In genomic region chr2:165436559-165436958, GRCh38 we compare ENCODE assay signal across 1 cellular context.
A peak's percentile ranks its signal among the peaks of the same experiment; 100 is the strongest.
TF ChIP-seq lines count a peak whose summit lies in the region.

No MANE protein-coding gene starts in this region.

TF ChIP-seq in GM12878, 131 proteins besides CTCF, POLR2A, EP300 and RAD21 (continued from another document and continues in another):
- TF ChIP-seq NKRF (conservative IDR thresholded peaks at IDR 0.05) (no peak), DPF2 (IDR thresholded peaks at IDR 0.05) (peak; percentile 67), SMARCA5 (IDR thresholded peaks at IDR 0.05) (no peak), MTA3 (IDR thresholded peaks at IDR 0.05; ENCODE audit: borderline replicate concordance, low read length) (no peak), IKZF2 (IDR thresholded peaks at IDR 0.05) (peak; percentile 69 to 83; a peak in 1 of 4 replicates), HDGF (IDR thresholded peaks at IDR 0.05) (no peak), ZNF384 (IDR thresholded peaks at IDR 0.05; ENCODE audit: borderline replicate concordance, low read depth, low read length) (no peak), ZBTB33 (IDR thresholded peaks at IDR 0.05) (no peak), RELB (IDR thresholded peaks at IDR 0.05; ENCODE audit: low read depth) (peak; percentile 66; the same call in 1 of the 2 replicates), RCOR1 (conservative IDR thresholded peaks at IDR 0.05; ENCODE audit: low read depth, low read length) (no peak), SMAD1 (IDR thresholded peaks at IDR 0.05; ENCODE audit: low read depth, partially characterized antibody) (no peak), TCF7 (IDR thresholded peaks at IDR 0.05; ENCODE audit: borderline replicate concordance) (no peak), TCF12 (IDR thresholded peaks at IDR 0.05; ENCODE audit: low read depth, low read length) (no peak), TCF3 (IDR thresholded peaks at IDR 0.05; ENCODE audit: borderline replicate concordance, insufficient read depth, low read depth, low read length) (no peak), EGR1 (IDR thresholded peaks at IDR 0.05; ENCODE audit: borderline replicate concordance in 1 of 2, low read depth in 2 of 2, low read length in 2 of 2) (no peak), HDAC6 (IDR thresholded peaks at IDR 0.05; ENCODE audit: unreplicated experiment) (no peak), POLR2AphosphoS2 (IDR thresholded peaks at IDR 0.05; ENCODE audit: low read depth, low read length) (no peak), ZBTB40 (IDR thresholded peaks at IDR 0.05; ENCODE audit: borderline replicate concordance) (no peak), CUX1 (IDR thresholded peaks at IDR 0.05; ENCODE audit: insufficient replicate concordance, low read depth, low read length) (no peak), GATAD2B (conservative IDR thresholded peaks at IDR 0.05; ENCODE audit: low read depth) (peak; percentile 68; the same call in 1 of the 2 replicates), YY1 (IDR thresholded peaks at IDR 0.05; ENCODE audit: low read depth, low read length) (no peak), WRNIP1 (IDR thresholded peaks at IDR 0.05; ENCODE audit: borderline replicate concordance, low read depth, low read length) (no peak), IRF3 (IDR thresholded peaks at IDR 0.05) (no peak), RBBP5 (conservative IDR thresholded peaks at IDR 0.05) (no peak), CHD2 (IDR thresholded peaks at IDR 0.05; ENCODE audit: borderline replicate concordance, low read depth, low read length) (no peak), E2F4 (IDR thresholded peaks at IDR 0.05; ENCODE audit: low read depth, low read length) (no peak), HDAC2 (IDR thresholded peaks at IDR 0.05) (no peak), ZNF24 (IDR thresholded peaks at IDR 0.05) (no peak), ESRRA (IDR thresholded peaks at IDR 0.05; ENCODE audit: low read length) (no peak), ATF7 (IDR thresholded peaks at IDR 0.05; ENCODE audit: low read depth) (no peak), BRCA1 (IDR thresholded peaks at IDR 0.05; ENCODE audit: low read depth, low read length) (no peak), E2F8 (IDR thresholded peaks at IDR 0.05; ENCODE audit: low read depth, partially characterized antibody) (no peak), CHD1 (IDR thresholded peaks at IDR 0.05; ENCODE audit: low read depth, low read length) (no peak), SIN3A (IDR thresholded peaks at IDR 0.05; ENCODE audit: low read depth, low read length) (no peak), NFYA (IDR thresholded peaks at IDR 0.05; ENCODE audit: borderline replicate concordance, low read depth, low read length) (no peak), MEF2B (IDR thresholded peaks at IDR 0.05; ENCODE audit: partially characterized antibody, poor library complexity, severe bottlenecking) (peak; percentile 36), RFX5 (IDR thresholded peaks at IDR 0.05; ENCODE audit: low read depth, low read length) (no peak), ZNF207 (IDR thresholded peaks at IDR 0.05; ENCODE audit: borderline replicate concordance) (no peak), GABPA (IDR thresholded peaks at IDR 0.05; ENCODE audit: low read depth) (no peak), STAT3 (IDR thresholded peaks at IDR 0.05; ENCODE audit: low read depth, low read length) (no peak), SREBF1 (IDR thresholded peaks at IDR 0.05; ENCODE audit: low read length) (no peak), CBX3 (IDR thresholded peaks at IDR 0.05; ENCODE audit: borderline replicate concordance, low read depth) (no peak), MTA2 (IDR thresholded peaks at IDR 0.05; ENCODE audit: low read depth) (peak; percentile 54; the same call in 1 of the 2 replicates), JUND (IDR thresholded peaks at IDR 0.05; ENCODE audit: low read depth, low read length) (no peak)
